In the genomic region with DNA sequence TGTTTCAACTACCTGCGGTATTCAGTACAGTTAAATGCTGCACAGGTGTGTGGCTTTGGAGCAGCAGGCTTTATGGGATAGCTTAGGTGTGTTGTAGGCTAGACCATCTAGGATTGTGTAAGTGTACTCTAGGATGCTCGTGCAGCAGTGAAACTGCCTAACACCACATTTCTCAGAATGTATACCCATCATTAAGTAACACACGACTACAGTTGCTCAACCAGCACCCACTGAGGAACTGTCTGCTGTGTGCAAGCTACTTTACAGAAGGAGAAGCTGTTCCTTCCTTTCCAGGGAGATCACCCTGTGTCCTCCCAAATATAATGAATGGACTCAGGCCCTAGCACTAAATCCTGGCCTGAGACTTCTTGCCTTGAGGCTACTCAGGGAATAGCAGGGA, we compare ENCODE assay signal across 20 cellular contexts.
DNase-seq lines count a peak whose midpoint lies in the region; ATAC-seq and TF ChIP-seq lines count a peak whose summit lies in the region.
"Had no signal": no experiment of that assay in that cellular context is flagged by ENCODE, and none has a peak within 500 bp of the region (broad histone marks: within the 10 kb centered on the region; RNA-seq: fewer than 3 reads in every experiment).

No MANE protein-coding gene starts in this region.

- H3K27me3 ChIP-seq in gastroesophageal sphincter = no peaks in the 10 kb centered on the region
- H3K27me3 ChIP-seq: colonic mucosa, neural progenitor cell had no signal

- H3K9me3 Mint-ChIP-seq in natural killer cell treated with Interleukin-12 subunit alpha and Interleukin-12 subunit beta and Interleukin-15 and Interleukin-18, amount 100 ng/mL, for 72 hours = no peaks in the 10 kb centered on the region
- H3K9me3 Mint-ChIP-seq: activated naive CD4-positive, alpha-beta T cell treated with anti-CD3 and anti-CD28 coated beads, Interleukin-2, amount 50 U/mL, for 72 hours had no signal

- H3K27ac ChIP-seq in gastroesophageal sphincter = no peak overlapping the region
- H3K27ac ChIP-seq: colonic mucosa, neural progenitor cell, psoas muscle had no signal

- TF ChIP-seq CTCF in gastroesophageal sphincter (IDR thresholded peaks at IDR 0.05) = no peak

- WGBS in gastroesophageal sphincter (ENCODE audit: low coverage in 1 of 2), 2 donors = 93 to 94% methylated on average over 2 of the region's 3 CpGs

- H3K27me3 Mint-ChIP-seq in natural killer cell treated with Interleukin-12 subunit alpha and Interleukin-12 subunit beta and Interleukin-15 and Interleukin-18, amount 100 ng/mL, for 72 hours = peaks cover 7 to 12% of the 10 kb centered on the region in 2 donors

- ATAC-seq in gastroesophageal sphincter = peak; percentile 56
- ATAC-seq in natural killer cell treated with Interleukin-12 subunit alpha and Interleukin-12 subunit beta and Interleukin-15 and Interleukin-18, amount 100 ng/mL, for 72 hours = peak; percentile 72 to 86
- ATAC-seq: activated naive CD4-positive, alpha-beta T cell treated with anti-CD3 and anti-CD28 coated beads, Interleukin-2, amount 50 U/mL, for 72 hours; HCT116 had no signal

- H3K36me3 Mint-ChIP-seq in natural killer cell treated with Interleukin-12 subunit alpha and Interleukin-12 subunit beta and Interleukin-15 and Interleukin-18, amount 100 ng/mL, for 72 hours = no peaks in the 10 kb centered on the region
- H3K36me3 Mint-ChIP-seq: neural progenitor cell had no signal

- peak; percentile 90 for DNase-seq in CD1c-positive myeloid dendritic cell (ENCODE audit: extremely low spot score)
- DNase-seq in NOMO-1 treated with DMSO at 0.1 percent for 48 hours (lab: John Stamatoyannopoulos, UW; ENCODE audit: unreplicated experiment) = peak; percentile 87
- no peak for DNase-seq in natural killer cell treated with Interleukin-12 subunit alpha and Interleukin-12 subunit beta and Interleukin-15 and Interleukin-18, amount 100 ng/mL, for 72 hours (ENCODE audit: low spot score)
- DNase-seq in T-helper 1 cell = no peak
- DNase-seq in COLO668 (lab: John Stamatoyannopoulos, UW; ENCODE audit: unreplicated experiment) = no peak
- DNase-seq in iPS-NIHi7 (ENCODE audit: extremely low spot score) = no peak
- DNase-seq: activated CD4-positive, CD25-positive, alpha-beta regulatory T cell treated with anti-CD3 and anti-CD28 coated beads, Interleukin-2, amount 50 U/mL, for 72 hours; colonic mucosa; DMS79 treated with DMSO at 0.1 percent for 48 hours; KG1; kidney glomerular epithelial cell; NCI-H1417; NCI-H524 treated with DMSO at 0.1 percent for 48 hours; OCI-M1; psoas muscle; T-helper 9 cell had no signal

- H3K9me3 ChIP-seq in gastroesophageal sphincter = no peaks in the 10 kb centered on the region
- H3K9me3 ChIP-seq: colonic mucosa, psoas muscle had no signal

- no peaks in the 10 kb centered on the region for H3K4me1 ChIP-seq in gastroesophageal sphincter
- H3K4me1 ChIP-seq: colonic mucosa, neural progenitor cell, psoas muscle had no signal

- H3K4me3 Mint-ChIP-seq in natural killer cell treated with Interleukin-12 subunit alpha and Interleukin-12 subunit beta and Interleukin-15 and Interleukin-18, amount 100 ng/mL, for 72 hours = no peak overlapping the region
- H3K4me3 Mint-ChIP-seq: neural progenitor cell had no signal

- no peaks in the 10 kb centered on the region for H3K36me3 ChIP-seq in gastroesophageal sphincter
- H3K36me3 ChIP-seq: colonic mucosa, neural progenitor cell had no signal

- TF ChIP-seq POLR2A in gastroesophageal sphincter (IDR thresholded peaks at IDR 0.05) = no peak

- H3K27ac Mint-ChIP-seq in natural killer cell treated with Interleukin-12 subunit alpha and Interleukin-12 subunit beta and Interleukin-15 and Interleukin-18, amount 100 ng/mL, for 72 hours = no peak overlapping the region
- H3K27ac Mint-ChIP-seq: activated naive CD4-positive, alpha-beta T cell treated with anti-CD3 and anti-CD28 coated beads, Interleukin-2, amount 50 U/mL, for 72 hours; neural progenitor cell had no signal

- no peak for TF ChIP-seq EP300 in gastroesophageal sphincter (IDR thresholded peaks at IDR 0.05)

- peaks cover 6 to 8% of the 10 kb centered on the region in 2 donors for H3K4me1 Mint-ChIP-seq in natural killer cell treated with Interleukin-12 subunit alpha and Interleukin-12 subunit beta and Interleukin-15 and Interleukin-18, amount 100 ng/mL, for 72 hours (ENCODE audit: low read depth in 2 of 2)

- H3K4me3 ChIP-seq in gastroesophageal sphincter = no peak overlapping the region
- H3K4me3 ChIP-seq: colonic mucosa, neural progenitor cell, psoas muscle had no signal

Comparison
In these comparisons a context has a peak if more than half of its experiments do, and no peak if none do; other contexts are left out.
1. DNase-seq: peak in CD1c-positive myeloid dendritic cell (single experiment) and NOMO-1 treated with DMSO at 0.1 percent for 48 hours (single experiment); none in natural killer cell treated with Interleukin-12 subunit alpha and Interleukin-12 subunit beta and Interleukin-15 and Interleukin-18, amount 100 ng/mL, for 72 hours (single experiment), T-helper 1 cell (0 of 5), COLO668 (single experiment) and iPS-NIHi7 (single experiment).